Comparison of ENCODE assay signal across 24 cellular contexts in genomic region chr1:109925159-109925990, GRCh38. TPM values are rescaled to one million over a fixed set of nuclear protein-coding genes. Genes with fewer than 3 reads are reported as not detected.
A peak's percentile ranks its signal among the peaks of the same experiment; 100 is the strongest.
DNase-seq lines count a peak whose midpoint lies in the region; ATAC-seq, FAIRE-seq and TF ChIP-seq lines count a peak whose summit lies in the region.
"Had no signal": no experiment of that assay in that cellular context is flagged by ENCODE, and none has a peak within 500 bp of the region (broad histone marks: within the 10 kb centered on the region; RNA-seq: fewer than 3 reads in every experiment).

No MANE protein-coding gene starts in this region.

- peaks cover 23% of the 10 kb centered on the region for H3K4me1 Mint-ChIP-seq in astrocyte (ENCODE audit: low read depth, unreplicated experiment)
- H3K4me1 Mint-ChIP-seq: memory B cell had no signal

- H3K36me3 ChIP-seq in left ventricle myocardium inferior (peaks cover 88% of the 10 kb centered on the region), right atrium auricular region (peaks cover 76% of the 10 kb centered on the region), astrocyte (ENCODE audit: insufficient read depth, low read length) (peaks cover 3% of the 10 kb centered on the region), neuronal stem cell (replicated peaks in 1 of 2; ENCODE audit: control insufficient read depth in 2 of 2, insufficient read depth in 2 of 2, low read length in 2 of 2) (peaks cover 39 to 99% of the 10 kb centered on the region in 2 donors)
- H3K36me3 ChIP-seq: cardiac muscle cell had no signal

- H3K27ac ChIP-seq in left ventricle myocardium inferior (replicated peaks): peak overlapping the region; percentile 85
- H3K27ac ChIP-seq in right atrium auricular region: peak overlapping the region in 1 of 2 donors; percentile 39
- no peak overlapping the region for H3K27ac ChIP-seq in astrocyte (ENCODE audit: low read depth, low read length)
- H3K27ac ChIP-seq in neuronal stem cell (replicated peaks; ENCODE audit: low read length): no peak overlapping the region
- H3K27ac ChIP-seq: cardiac muscle cell, GM23248, parathyroid adenoma, right lobe of liver, thoracic aorta had no signal

- ATAC-seq in GM18868 (IDR thresholded peaks at IDR 0.05; ENCODE audit: unreplicated experiment) (no peak), HG03439 (IDR thresholded peaks at IDR 0.05; ENCODE audit: unreplicated experiment) (no peak)
- ATAC-seq: naive thymus-derived CD8-positive, alpha-beta T cell; PC-3; right lobe of liver had no signal

- no peak overlapping the region for H3K4me2 ChIP-seq in astrocyte (ENCODE audit: low read length)
- no peak overlapping the region for H3K4me2 ChIP-seq in neuronal stem cell (ENCODE audit: insufficient read depth, low read length, poor library complexity, severe bottlenecking)

- no peak overlapping the region for H2BK12ac ChIP-seq in neuronal stem cell (ENCODE audit: low read length)

- H3K4me3 Mint-ChIP-seq in astrocyte (ENCODE audit: unreplicated experiment): peak overlapping the region; percentile 11
- H3K4me3 Mint-ChIP-seq: CD4-positive, alpha-beta memory T cell; memory B cell; naive thymus-derived CD8-positive, alpha-beta T cell had no signal

- no CpG with 5 or more reads among the region's 8 CpGs for WGBS in neuronal stem cell (ENCODE audit: extremely low coverage in 2 of 2, insufficient read length in 2 of 2, insufficient replicate concordance in 1 of 2), 2 donors

- TF ChIP-seq CTCF in left ventricle myocardium inferior (IDR thresholded peaks at IDR 0.05; ENCODE audit: borderline replicate concordance) (no peak), right atrium auricular region (IDR thresholded peaks at IDR 0.05) (no peak), astrocyte (IDR thresholded peaks at IDR 0.05; ENCODE audit: insufficient read depth, low read depth, low read length) (no peak)

- no peak overlapping the region for H3K14ac ChIP-seq in neuronal stem cell (ENCODE audit: low read length)

- no peak overlapping the region for H2AK5ac ChIP-seq in neuronal stem cell (ENCODE audit: low read depth, low read length)

- no peaks in the 10 kb centered on the region for H3K79me2 ChIP-seq in astrocyte (ENCODE audit: insufficient read depth, low read length)
- H3K79me2 ChIP-seq: parathyroid adenoma had no signal

- H3K27me3 Mint-ChIP-seq in astrocyte (ENCODE audit: low read depth, unreplicated experiment): peaks cover 26% of the 10 kb centered on the region
- H3K27me3 Mint-ChIP-seq: CD4-positive, alpha-beta memory T cell; memory B cell had no signal

- H3K27me3 ChIP-seq in left ventricle myocardium inferior (ENCODE audit: low read depth) (no peaks in the 10 kb centered on the region), right atrium auricular region (no peaks in the 10 kb centered on the region), astrocyte (ENCODE audit: insufficient read depth, low read length) (no peaks in the 10 kb centered on the region), neuronal stem cell (ENCODE audit: control insufficient read depth in 3 of 3, insufficient read depth in 3 of 3, low read depth in 1 of 3, low read length in 3 of 3) (no peaks in the 10 kb centered on the region)
- H3K27me3 ChIP-seq: cardiac muscle cell, right lobe of liver had no signal

- H3K9ac ChIP-seq in astrocyte (ENCODE audit: low read length) (no peak overlapping the region), neuronal stem cell (ENCODE audit: low read depth, low read length, poor library complexity) (peak overlapping the region; percentile 13)
- H3K9ac ChIP-seq: GM23248, parathyroid adenoma had no signal

- H2AFZ ChIP-seq in astrocyte (ENCODE audit: low read depth, low read length) (no peak overlapping the region), neuronal stem cell (ENCODE audit: low read length) (no peak overlapping the region)
- H2AFZ ChIP-seq: GM23248, parathyroid adenoma had no signal

- intact Hi-C loops in left ventricle myocardium inferior (cut with micrococcal nuclease): no loop called here

- no peak overlapping the region for H3K4ac ChIP-seq in neuronal stem cell (ENCODE audit: low read length)

- H2BK120ac ChIP-seq in neuronal stem cell (ENCODE audit: low read depth, low read length): no peak overlapping the region

- peaks cover 7% of the 10 kb centered on the region for H3K79me1 ChIP-seq in neuronal stem cell (ENCODE audit: low read depth, low read length)

- no peak overlapping the region for H4K8ac ChIP-seq in neuronal stem cell (ENCODE audit: low read depth, low read length)

- DNase-seq in left ventricle myocardium inferior (no peak), right atrium auricular region (ENCODE audit: low spot score) (no peak), astrocyte (ENCODE audit: low read depth) (no peak), neuronal stem cell (ENCODE audit: low spot score) (no peak), SK-N-DZ (ENCODE audit: low spot score) (no peak)
- DNase-seq: activated effector memory CD4-positive, alpha-beta T cell treated with Interleukin-2 at 50 U/mL for 16 hours; CD4-positive, alpha-beta memory T cell; foreskin fibroblast; GM23248; hypothalamus; naive thymus-derived CD8-positive, alpha-beta T cell; NCI-H1694; NCI-H748 treated with DMSO at 0.1 percent for 48 hours; PC-3 had no signal

- FAIRE-seq in astrocyte (lab: Jason Lieb, UNC): no peak
- FAIRE-seq: GM12891, GM19239, islet of Langerhans had no signal

- peaks cover 13% of the 10 kb centered on the region for H4K20me1 ChIP-seq in astrocyte (ENCODE audit: insufficient read depth, low read length)

- H3K4me1 ChIP-seq in left ventricle myocardium inferior: peaks cover 47% of the 10 kb centered on the region
- H3K4me1 ChIP-seq in right atrium auricular region: peaks cover 0 to 53% of the 10 kb centered on the region in 2 donors
- peaks cover 16% of the 10 kb centered on the region for H3K4me1 ChIP-seq in astrocyte (ENCODE audit: insufficient read depth, low read length)
- peaks cover 0 to 5% of the 10 kb centered on the region in 2 donors for H3K4me1 ChIP-seq in neuronal stem cell (ENCODE audit: control insufficient read depth in 2 of 2, insufficient read depth in 1 of 2, low read depth in 1 of 2, low read length in 2 of 2)

- no peak overlapping the region for H3K4me3 ChIP-seq in left ventricle myocardium inferior
- no peak overlapping the region for H3K4me3 ChIP-seq in right atrium auricular region
- H3K4me3 ChIP-seq in astrocyte (ENCODE audit: insufficient read depth, low read depth, low read length): no peak overlapping the region
- H3K4me3 ChIP-seq in neuronal stem cell (ENCODE audit: low read length in 2 of 2): no peak overlapping the region
- H3K4me3 ChIP-seq: cardiac muscle cell, GM23248, right lobe of liver, thoracic aorta had no signal

- no peak overlapping the region for H3K27ac Mint-ChIP-seq in astrocyte (ENCODE audit: unreplicated experiment)
- H3K27ac Mint-ChIP-seq: memory B cell had no signal

- no peak overlapping the region for H2BK5ac ChIP-seq in neuronal stem cell (ENCODE audit: low read length)

- no peak overlapping the region for H3K23ac ChIP-seq in neuronal stem cell (ENCODE audit: low read depth, low read length, poor library complexity)

- no peak overlapping the region for H2BK15ac ChIP-seq in neuronal stem cell (ENCODE audit: low read length)

- peaks cover 66% of the 10 kb centered on the region for H3K36me3 Mint-ChIP-seq in astrocyte (ENCODE audit: low read depth, unreplicated experiment)

- peaks cover 15% of the 10 kb centered on the region for H3K9me3 Mint-ChIP-seq in astrocyte (ENCODE audit: unreplicated experiment)
- H3K9me3 Mint-ChIP-seq: CD4-positive, alpha-beta memory T cell; memory B cell; naive thymus-derived CD8-positive, alpha-beta T cell had no signal

- H4K91ac ChIP-seq in neuronal stem cell (ENCODE audit: low read depth, low read length, poor library complexity): no peak overlapping the region

- H3K9me3 ChIP-seq in left ventricle myocardium inferior (replicated peaks): no peaks in the 10 kb centered on the region
- no peaks in the 10 kb centered on the region for H3K9me3 ChIP-seq in right atrium auricular region
- no peaks in the 10 kb centered on the region for H3K9me3 ChIP-seq in astrocyte (ENCODE audit: insufficient read depth, low read depth, low read length)
- no peaks in the 10 kb centered on the region for H3K9me3 ChIP-seq in neuronal stem cell (replicated peaks in 1 of 2; ENCODE audit: control insufficient read depth in 2 of 2, insufficient read depth in 1 of 2, low read depth in 1 of 2, low read length in 2 of 2)
- H3K9me3 ChIP-seq: right lobe of liver, thoracic aorta had no signal

- no peak overlapping the region for H3K18ac ChIP-seq in neuronal stem cell (ENCODE audit: low read length)

RNA-seq across cellular contexts. Expression of gene CSF1, which starts 14.7 kb away (rescaled TPM):
- total RNA-seq in left ventricle myocardium inferior (13.9 TPM), right atrium auricular region (10 to 100 TPM; 31.4 to 48.4 TPM), astrocyte (12.3 and 17.5 TPM in 2 replicates)
- 4.5 TPM for polyA plus RNA-seq in neuronal stem cell (2013, experiment 1 of 2)
- 4.4 TPM for polyA plus RNA-seq in neuronal stem cell (2013, experiment 2 of 2)
- polyA plus RNA-seq in SK-N-DZ (2014; cell fraction: cytosol; rRNA removed): 1.3 and 1.4 TPM in 2 replicates
- 0.47 and 0.89 TPM in 2 replicates for polyA plus RNA-seq in SK-N-DZ (2014; cell fraction: nucleus; rRNA removed)

RNA-seq across cellular contexts. Expression of gene AHCYL1, which starts 59.2 kb away (rescaled TPM):
- total RNA-seq in left ventricle myocardium inferior (45.2 TPM), right atrium auricular region (10 to 100 TPM; 28.7 to 36.9 TPM), astrocyte (60.5 and 64.3 TPM in 2 replicates)
- 93.0 TPM for polyA plus RNA-seq in neuronal stem cell (2013, experiment 1 of 2)
- 96.3 TPM for polyA plus RNA-seq in neuronal stem cell (2013, experiment 2 of 2)
- polyA plus RNA-seq in SK-N-DZ (2014; cell fraction: cytosol; rRNA removed): 28.0 and 30.8 TPM in 2 replicates
- polyA plus RNA-seq in SK-N-DZ (2014; cell fraction: nucleus; rRNA removed): 37.6 and 49.6 TPM in 2 replicates
